10 cellular contexts compared by ENCODE assay signal in the genomic region with DNA sequence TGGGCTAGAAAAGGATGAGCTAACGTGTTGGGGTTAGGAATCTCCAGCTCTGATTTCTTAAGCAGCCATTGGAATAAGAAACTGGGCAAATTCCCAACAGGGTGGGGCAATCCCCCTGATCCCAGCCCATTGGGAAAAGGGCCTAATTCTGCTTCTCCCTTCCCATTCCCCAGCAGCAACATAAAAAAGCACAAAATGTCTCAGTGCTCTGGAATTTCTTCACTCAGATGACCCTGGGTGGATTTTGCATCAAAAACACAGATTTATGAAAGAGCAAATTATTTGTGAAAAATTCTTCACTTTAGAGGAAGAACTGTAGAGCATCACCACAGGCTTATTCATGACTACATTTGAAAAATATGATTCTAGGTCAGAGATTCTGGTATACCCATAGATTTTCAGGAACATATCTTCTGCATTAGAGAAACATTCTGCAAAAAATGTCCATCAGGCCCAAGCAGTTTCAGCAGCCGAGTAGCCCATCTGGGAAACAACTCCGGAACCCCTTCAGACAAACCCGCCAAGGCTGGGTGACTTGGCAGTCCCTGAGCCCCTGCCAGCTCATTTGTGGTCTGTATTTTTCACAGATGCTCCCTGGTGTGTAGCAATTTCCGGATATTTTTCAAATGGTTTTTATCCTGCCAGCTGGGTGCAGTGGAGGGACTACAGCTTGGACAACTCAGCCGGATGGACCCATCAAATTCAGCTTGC.
DNase-seq lines count a peak whose midpoint lies in the region; ATAC-seq and TF ChIP-seq lines count a peak whose summit lies in the region.
"Had no signal": no experiment of that assay in that cellular context is flagged by ENCODE, and none has a peak within 500 bp of the region (broad histone marks: within the 10 kb centered on the region; RNA-seq: fewer than 3 reads in every experiment).

No MANE protein-coding gene starts in this region.

- WGBS in lung, 2 donors = 33 to 49% methylated on average over 6 of the region's 6 CpGs

- ATAC-seq in lung (ENCODE audit: insufficient read depth, low FRiP score) (no peak), GM21447 (IDR thresholded peaks at IDR 0.05; ENCODE audit: unreplicated experiment) (no peak), HG02759 (IDR thresholded peaks at IDR 0.05; ENCODE audit: unreplicated experiment) (no peak)

- H3K9me3 ChIP-seq in lung (ENCODE audit: control insufficient read depth in 2 of 2, insufficient read depth in 1 of 2, low read length in 1 of 2) = no peaks in the 10 kb centered on the region
- H3K9me3 ChIP-seq in CD8-positive, alpha-beta memory T cell (ENCODE audit: low read length) = no peaks in the 10 kb centered on the region

- H3K4me3 ChIP-seq in brain microvascular endothelial cell (ENCODE audit: low read depth, low read length) (no peak overlapping the region), lung (no peak overlapping the region)
- H3K4me3 ChIP-seq in CD8-positive, alpha-beta memory T cell (ENCODE audit: low read length) = no peak overlapping the region

- H3K4me1 Mint-ChIP-seq in CD8-positive, alpha-beta memory T cell = no peaks in the 10 kb centered on the region

- H3K27ac ChIP-seq in brain microvascular endothelial cell = peak overlapping the region; percentile 47
- H3K27ac ChIP-seq in lung (ENCODE audit: low read depth in 1 of 2, low read length in 1 of 2) = no peak overlapping the region
- H3K27ac ChIP-seq in CD8-positive, alpha-beta memory T cell (ENCODE audit: low read depth, low read length) = no peak overlapping the region

- no peak overlapping the region for H3K4me3 Mint-ChIP-seq in CD8-positive, alpha-beta memory T cell

- peak; percentile 90 for DNase-seq in A172 (ENCODE audit: low spot score)
- DNase-seq in HT1080 (ENCODE audit: low read depth) = peak; percentile 98
- peak; percentile 76 for DNase-seq in brain microvascular endothelial cell
- DNase-seq in lung (ENCODE audit: low spot score) = peak; percentile 35
- DNase-seq in CD8-positive, alpha-beta memory T cell = no peak
- no peak for DNase-seq in stimulated activated CD4-positive, alpha-beta T cell treated with anti-CD3 and anti-CD28 coated beads, Interleukin-4, amount 100 ng/mL, for 1 hour
- DNase-seq: ACHN; activated CD4-positive, alpha-beta T cell treated with anti-CD3 and anti-CD28 coated beads for 48 hours had no signal

- H3K27ac Mint-ChIP-seq in CD8-positive, alpha-beta memory T cell = peak overlapping the region in 1 of 8 donors; percentile 17

- no peak for TF ChIP-seq CTCF in brain microvascular endothelial cell (IDR thresholded peaks at IDR 0.05; ENCODE audit: low read depth, low read length, missing control alignments)
- TF ChIP-seq CTCF in lung (IDR thresholded peaks at IDR 0.05; ENCODE audit: control extremely low read depth, extremely low read depth) = no peak

- H3K27me3 ChIP-seq in brain microvascular endothelial cell (replicated peaks) (no peaks in the 10 kb centered on the region), lung (ENCODE audit: control insufficient read depth, insufficient read depth) (no peaks in the 10 kb centered on the region)
- no peaks in the 10 kb centered on the region for H3K27me3 ChIP-seq in CD8-positive, alpha-beta memory T cell (ENCODE audit: insufficient read depth, low read length, poor library complexity, severe bottlenecking)

- in situ Hi-C loops in brain microvascular endothelial cell (cut with HindIII; ENCODE audit: low pct_ligation_motif_present, low sequenced_read_pairs) = no loop called here

- CTCF ChIA-PET in CD8-positive, alpha-beta memory T cell (lab: Charles Lee) = no interaction called here

- no peaks in the 10 kb centered on the region for H3K4me1 ChIP-seq in lung (ENCODE audit: control insufficient read depth in 2 of 2, insufficient read depth in 2 of 2, low read length in 2 of 2)
- no peaks in the 10 kb centered on the region for H3K4me1 ChIP-seq in CD8-positive, alpha-beta memory T cell (ENCODE audit: insufficient read depth, low read length)

- H3K36me3 Mint-ChIP-seq in CD8-positive, alpha-beta memory T cell = no peaks in the 10 kb centered on the region

- H3K36me3 ChIP-seq in brain microvascular endothelial cell (replicated peaks) = no peaks in the 10 kb centered on the region
- H3K36me3 ChIP-seq in lung (ENCODE audit: control insufficient read depth in 2 of 2, insufficient read depth in 2 of 2, low read length in 2 of 2) = no peaks in the 10 kb centered on the region
- H3K36me3 ChIP-seq in CD8-positive, alpha-beta memory T cell (ENCODE audit: insufficient read depth, low read length) = no peaks in the 10 kb centered on the region

- no peaks in the 10 kb centered on the region for H3K9me3 Mint-ChIP-seq in CD8-positive, alpha-beta memory T cell

- peaks cover 6 to 27% of the 10 kb centered on the region in 2 donors for H3K27me3 Mint-ChIP-seq in CD8-positive, alpha-beta memory T cell

- POLR2A ChIA-PET in CD8-positive, alpha-beta memory T cell (lab: Charles Lee) = no interaction called here

Comparison
In these comparisons a context has a peak if more than half of its experiments do, and no peak if none do; other contexts are left out.
1. DNase-seq: peak in A172 (single experiment), HT1080 (single experiment), brain microvascular endothelial cell (single experiment) and lung (single experiment); none in CD8-positive, alpha-beta memory T cell (0 of 5) and stimulated activated CD4-positive, alpha-beta T cell treated with anti-CD3 and anti-CD28 coated beads, Interleukin-4, amount 100 ng/mL, for 1 hour (single experiment).